8 cellular contexts compared by ENCODE assay signal in genomic region chr17:5467416-5467815, GRCh38. TPM values are rescaled to one million over a fixed set of nuclear protein-coding genes. Genes with fewer than 3 reads are reported as not detected.
DNase-seq lines count a peak whose midpoint lies in the region; ATAC-seq and TF ChIP-seq lines count a peak whose summit lies in the region.

No MANE protein-coding gene starts in this region.

- 5% methylated on average over 8 of the region's 8 CpGs for WGBS in right cardiac atrium
- 3 to 13% (median 7%) methylated on average over 6 to 8 of the region's 8 CpGs for WGBS in adrenal gland, 4 donors

- H3K4me3 ChIP-seq in WERI-Rb-1 (ENCODE audit: low read depth, low read length) (peak overlapping the region; percentile 97), right cardiac atrium (ENCODE audit: low read length) (peak overlapping the region; percentile 92), adrenal gland (peak overlapping the region in 2 of 4 donors; percentile 76 to 90)

- no peaks in the 10 kb centered on the region for H3K9me3 Mint-ChIP-seq in T-helper 1 cell treated with Interleukin-12 subunit alpha and Interleukin-12 subunit beta and Interleukin-4 antibody, amounts not matched to agents 30 μg/mL and 1 μg/mL, for 36 hours
- no peaks in the 10 kb centered on the region for H3K9me3 Mint-ChIP-seq in stimulated activated naive B cell treated with anti-CD40 and anti-IgM and Interleukin-4, amounts not matched to agents 10 μg/mL and 1 μg/mL and 100 μg/mL, for 72 hours

- H3K27ac Mint-ChIP-seq in T-helper 1 cell treated with Interleukin-12 subunit alpha and Interleukin-12 subunit beta and Interleukin-4 antibody, amounts not matched to agents 30 μg/mL and 1 μg/mL, for 36 hours: peak overlapping the region; percentile 82
- peak overlapping the region; percentile 81 for H3K27ac Mint-ChIP-seq in stimulated activated naive B cell treated with anti-CD40 and anti-IgM and Interleukin-4, amounts not matched to agents 10 μg/mL and 1 μg/mL and 100 μg/mL, for 72 hours

- no peak for TF ChIP-seq CTCF in WERI-Rb-1 (IDR thresholded peaks at IDR 0.05; ENCODE audit: low read depth, low read length)
- TF ChIP-seq CTCF in adrenal gland (IDR thresholded peaks at IDR 0.05): no peak

- H3K36me3 ChIP-seq in WERI-Rb-1 (peaks cover 31% of the 10 kb centered on the region), adrenal gland (replicated peaks in 1 of 2) (peaks cover 0 to 5% of the 10 kb centered on the region in 2 donors)

- H3K4me1 Mint-ChIP-seq in T-helper 1 cell treated with Interleukin-12 subunit alpha and Interleukin-12 subunit beta and Interleukin-4 antibody, amounts not matched to agents 30 μg/mL and 1 μg/mL, for 36 hours (ENCODE audit: low read depth): peaks cover 39% of the 10 kb centered on the region
- peaks cover 29 to 35% of the 10 kb centered on the region in 2 donors for H3K4me1 Mint-ChIP-seq in stimulated activated naive B cell treated with anti-CD40 and anti-IgM and Interleukin-4, amounts not matched to agents 10 μg/mL and 1 μg/mL and 100 μg/mL, for 72 hours

- intact Hi-C loops in right cardiac atrium (cut with DNase I) (no loop called here), adrenal gland (cut with DNase I) (no loop called here)

- H3K4me1 ChIP-seq in right cardiac atrium (ENCODE audit: control insufficient read depth, insufficient read depth, low read length): no peaks in the 10 kb centered on the region
- peaks cover 7 to 21% of the 10 kb centered on the region in 2 donors for H3K4me1 ChIP-seq in adrenal gland (replicated peaks in 1 of 2)

- no peak for TF ChIP-seq POLR2A in adrenal gland (IDR thresholded peaks at IDR 0.05)

- no peak for DNase-seq in T-helper 1 cell
- DNase-seq in WERI-Rb-1: no peak
- DNase-seq in right cardiac atrium: no peak
- no peak for DNase-seq in stimulated activated naive B cell treated with anti-CD40 and anti-IgM and Interleukin-4, amounts not matched to agents 10 μg/mL and 1 μg/mL and 100 μg/mL, for 72 hours
- no peak for DNase-seq in adrenal gland
- no peak for DNase-seq in C1 segment of cervical spinal cord (lab: John Stamatoyannopoulos, UW)
- DNase-seq in DMS53 (lab: John Stamatoyannopoulos, UW): no peak

- H3K27me3 Mint-ChIP-seq in T-helper 1 cell treated with Interleukin-12 subunit alpha and Interleukin-12 subunit beta and Interleukin-4 antibody, amounts not matched to agents 30 μg/mL and 1 μg/mL, for 36 hours (ENCODE audit: low read depth): no peaks in the 10 kb centered on the region
- no peaks in the 10 kb centered on the region for H3K27me3 Mint-ChIP-seq in stimulated activated naive B cell treated with anti-CD40 and anti-IgM and Interleukin-4, amounts not matched to agents 10 μg/mL and 1 μg/mL and 100 μg/mL, for 72 hours

- H3K4me3 Mint-ChIP-seq in T-helper 1 cell treated with Interleukin-12 subunit alpha and Interleukin-12 subunit beta and Interleukin-4 antibody, amounts not matched to agents 30 μg/mL and 1 μg/mL, for 36 hours: peak overlapping the region; percentile 93
- H3K4me3 Mint-ChIP-seq in stimulated activated naive B cell treated with anti-CD40 and anti-IgM and Interleukin-4, amounts not matched to agents 10 μg/mL and 1 μg/mL and 100 μg/mL, for 72 hours: peak overlapping the region; percentile 82 to 85

- H3K9me3 ChIP-seq in WERI-Rb-1 (ENCODE audit: severe bottlenecking) (no peaks in the 10 kb centered on the region), right cardiac atrium (ENCODE audit: control insufficient read depth, low read length) (no peaks in the 10 kb centered on the region), adrenal gland (replicated peaks in 1 of 3) (no peaks in the 10 kb centered on the region)

- H3K27me3 ChIP-seq in WERI-Rb-1 (ENCODE audit: insufficient read depth, low read depth, severe bottlenecking) (no peaks in the 10 kb centered on the region), right cardiac atrium (ENCODE audit: control insufficient read depth, insufficient read depth) (no peaks in the 10 kb centered on the region), adrenal gland (no peaks in the 10 kb centered on the region)

- no peak overlapping the region for H3K27ac ChIP-seq in WERI-Rb-1
- no peak overlapping the region for H3K27ac ChIP-seq in right cardiac atrium (ENCODE audit: low read length)
- H3K27ac ChIP-seq in adrenal gland: no peak overlapping the region

- H3K36me3 Mint-ChIP-seq in T-helper 1 cell treated with Interleukin-12 subunit alpha and Interleukin-12 subunit beta and Interleukin-4 antibody, amounts not matched to agents 30 μg/mL and 1 μg/mL, for 36 hours (ENCODE audit: low read depth): peaks cover 14% of the 10 kb centered on the region
- H3K36me3 Mint-ChIP-seq in stimulated activated naive B cell treated with anti-CD40 and anti-IgM and Interleukin-4, amounts not matched to agents 10 μg/mL and 1 μg/mL and 100 μg/mL, for 72 hours: peaks cover 9 to 36% of the 10 kb centered on the region in 2 donors

- no peak for ATAC-seq in right cardiac atrium
- no peak for ATAC-seq in stimulated activated naive B cell treated with anti-CD40 and anti-IgM and Interleukin-4, amounts not matched to agents 10 μg/mL and 1 μg/mL and 100 μg/mL, for 72 hours (replicated peaks)

RNA-seq across cellular contexts. Expression of gene DHX33, which starts 1.4 kb away (rescaled TPM):
- total RNA-seq in right cardiac atrium (1 to 10 TPM; 5.1 to 8.5 (median 6.1) TPM), adrenal gland (10 to 100 TPM in 4 of 8 donors, 1 to 10 TPM in 4; 7.0 to 14.3 (median 11.1) TPM)
- polyA plus RNA-seq in right cardiac atrium (2.7 TPM), adrenal gland (10 to 100 TPM in 1 of 3 donors, 1 to 10 TPM in 2; 6.5 to 12.4 (median 10.0) TPM)

RNA-seq across cellular contexts. Expression of gene DERL2, which starts 18.6 kb away (rescaled TPM):
- 10 to 100 TPM; 26.0 to 38.3 (median 34.9) TPM for total RNA-seq in right cardiac atrium
- 43.0 TPM for polyA plus RNA-seq in right cardiac atrium
- total RNA-seq in adrenal gland: 100 to 1,000 TPM in 1 of 8 donors, 10 to 100 TPM in 7; 25.6 to 165 (median 61.0) TPM
- polyA plus RNA-seq in adrenal gland: 100 to 1,000 TPM in 1 of 3 donors, 10 to 100 TPM in 2; 79.9 to 146 (median 88.2) TPM

RNA-seq across cellular contexts. Expression of gene MIS12, which starts 18.9 kb away (rescaled TPM):
- total RNA-seq in right cardiac atrium (10 to 100 TPM in 3 of 4 donors, 1 to 10 TPM in 1; 8.1 to 12.3 (median 11.0) TPM), adrenal gland (10 to 100 TPM in 7 of 8 donors, 1 to 10 TPM in 1; 7.1 to 20.3 (median 14.7) TPM)
- polyA plus RNA-seq in right cardiac atrium (7.9 TPM), adrenal gland (10 to 100 TPM; 12.6 to 36.0 (median 18.3) TPM)

RNA-seq across cellular contexts. Expression of gene C1QBP, which starts 28.5 kb away (rescaled TPM):
- 100 to 1,000 TPM in 1 of 4 donors, 10 to 100 TPM in 3; 86.7 to 101 (median 93.8) TPM for total RNA-seq in right cardiac atrium
- 143 TPM for polyA plus RNA-seq in right cardiac atrium
- total RNA-seq in adrenal gland: 100 to 1,000 TPM; 157 to 269 (median 172) TPM
- polyA plus RNA-seq in adrenal gland: 100 to 1,000 TPM in 2 of 3 donors, 10 to 100 TPM in 1; 53.5 to 420 (median 140) TPM

RNA-seq across cellular contexts. Expression of gene RPAIN, which starts 47.4 kb away (rescaled TPM):
- 10 to 100 TPM; 28.3 to 31.4 (median 28.7) TPM for total RNA-seq in right cardiac atrium
- 46.7 TPM for polyA plus RNA-seq in right cardiac atrium
- 10 to 100 TPM; 27.0 to 47.0 (median 30.2) TPM for total RNA-seq in adrenal gland
- polyA plus RNA-seq in adrenal gland: 10 to 100 TPM; 26.1 to 41.7 (median 36.5) TPM
